ENCODE assay signal across 26 cellular contexts in the genomic region with DNA sequence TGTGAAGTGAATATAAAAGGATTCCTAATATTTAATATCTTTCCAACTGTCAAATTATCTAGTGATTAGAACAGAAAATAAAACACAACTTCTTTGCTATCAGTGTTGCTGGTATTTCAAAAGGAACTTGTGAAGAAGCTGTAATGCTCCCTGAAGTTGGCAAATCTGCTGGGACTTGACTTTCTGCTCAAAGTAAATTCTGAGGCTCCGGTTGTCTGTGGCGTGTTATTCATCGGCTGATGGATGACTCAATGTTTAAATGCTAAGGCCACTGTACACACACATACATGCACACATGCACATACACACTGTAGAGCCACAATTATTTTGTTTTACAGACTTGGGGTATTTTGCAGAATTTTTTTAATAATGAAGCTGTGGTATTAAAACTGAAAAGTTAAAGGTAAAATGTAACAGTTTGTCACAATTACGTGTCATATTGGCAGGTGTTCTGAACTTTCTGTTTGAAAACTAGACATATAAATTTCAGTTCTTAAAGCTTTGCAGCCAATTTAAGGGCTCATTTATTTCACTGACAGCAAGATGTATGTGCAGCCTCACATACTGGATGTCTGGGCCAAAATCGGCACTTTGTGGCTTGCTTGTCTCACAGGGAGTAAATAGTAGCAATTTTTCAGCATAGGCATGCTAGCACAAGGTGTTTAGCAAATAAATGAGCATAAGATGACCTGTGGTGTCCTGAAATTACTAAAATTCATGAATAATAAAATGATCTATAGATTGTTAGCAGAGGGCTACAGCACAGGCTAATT.
DNase-seq lines count a peak whose midpoint lies in the region; ATAC-seq, FAIRE-seq and TF ChIP-seq lines count a peak whose summit lies in the region.
"Had no signal": no experiment of that assay in that cellular context is flagged by ENCODE, and none has a peak within 500 bp of the region (broad histone marks: within the 10 kb centered on the region; RNA-seq: fewer than 3 reads in every experiment).

No MANE protein-coding gene starts in this region.

- H3K9ac ChIP-seq in OCI-LY1 (ENCODE audit: low read length), result no peak overlapping the region

- no peak overlapping the region for H3K4me3 Mint-ChIP-seq in T-helper 17 cell
- H3K4me3 Mint-ChIP-seq: activated B cell treated with CpG ODN at 0.5 μM for 24 hours; activated naive CD8-positive, alpha-beta T cell treated with anti-CD3 and anti-CD28 coated beads for 36 hours; endodermal cell; GM23338; nephron progenitor cell had no signal

- H3K27ac ChIP-seq in OCI-LY1 (ENCODE audit: low read depth, low read length, poor library complexity, severe bottlenecking) (no peak overlapping the region), brain microvascular endothelial cell (no peak overlapping the region), stomach (no peak overlapping the region), ascending aorta (no peak overlapping the region)
- H3K27ac ChIP-seq: C4-2B, sigmoid colon, suprapubic skin had no signal

- WGBS in stomach, 5 donors, result 46 to 63% (median 54%) methylated on average over 5 of the region's 5 CpGs

- H3K27ac Mint-ChIP-seq in T-helper 17 cell, result no peak overlapping the region
- H3K27ac Mint-ChIP-seq: activated B cell treated with CpG ODN at 0.5 μM for 24 hours; activated naive CD8-positive, alpha-beta T cell treated with anti-CD3 and anti-CD28 coated beads for 36 hours; endodermal cell; GM23338; nephron progenitor cell had no signal

- in situ Hi-C loops in brain microvascular endothelial cell (cut with HindIII; ENCODE audit: low pct_ligation_motif_present, low sequenced_read_pairs), result no loop called here

- TF ChIP-seq POLR2A in stomach (IDR thresholded peaks at IDR 0.05) (no peak), GM12892 (IDR thresholded peaks at IDR 0.05; ENCODE audit: low read depth, low read length) (no peak)

- DNase-seq in ELR (ENCODE audit: low read depth) (peak; percentile 40), brain microvascular endothelial cell (peak; percentile 2), left kidney (ENCODE audit: low read depth, low spot score) (peak; percentile 57), stomach (no peak), ascending aorta (ENCODE audit: low spot score in 2 of 2) (no peak), GM12892 (ENCODE audit: insufficient read length) (no peak), T-helper 17 cell (no peak)
- DNase-seq: activated B cell treated with CpG ODN at 0.5 μM for 24 hours; activated CD4-positive, alpha-beta T cell treated with anti-CD3 and anti-CD28 coated beads, Interleukin-2, amount 50 U/mL, for 48 hours; activated CD8-positive, alpha-beta memory T cell treated with anti-CD3 and anti-CD28 coated beads, Interleukin-2, amount 50 U/mL, for 48 hours; activated naive CD8-positive, alpha-beta T cell treated with anti-CD3 and anti-CD28 coated beads for 36 hours; Calu3; cortex of kidney; endodermal cell; head of caudate nucleus; left ventricle myocardium superior; NCI-H1694 treated with DMSO at 0.1 percent for 48 hours; NCI-H774; nephron progenitor cell; sigmoid colon; T-helper 2 cell had no signal

- peak overlapping the region; percentile 78 for H2AFZ ChIP-seq in OCI-LY1 (ENCODE audit: low read length)
- H2AFZ ChIP-seq: GM23338 had no signal

- no peaks in the 10 kb centered on the region for H3F3A ChIP-seq in OCI-LY1 (ENCODE audit: insufficient read depth, low read length)

- H4K20me1 ChIP-seq in OCI-LY1 (ENCODE audit: insufficient read depth, low read length), result no peaks in the 10 kb centered on the region

- peak overlapping the region; percentile 37 for H3K4me2 ChIP-seq in OCI-LY1 (ENCODE audit: low read length)
- H3K4me2 ChIP-seq: GM23338 had no signal

- no peak overlapping the region for H3K4me3 ChIP-seq in OCI-LY1 (ENCODE audit: low read depth, low read length, poor library complexity, severe bottlenecking)
- no peak overlapping the region for H3K4me3 ChIP-seq in brain microvascular endothelial cell (ENCODE audit: low read depth, low read length)
- H3K4me3 ChIP-seq in stomach, result no peak overlapping the region
- no peak overlapping the region for H3K4me3 ChIP-seq in ascending aorta
- H3K4me3 ChIP-seq: GM23338, sigmoid colon, suprapubic skin had no signal

- intact Hi-C loops in stomach (cut with DNase I; ENCODE audit: low total_unique reads) (no loop called here), ascending aorta (cut with DNase I) (no loop called here)

- H3K27me3 Mint-ChIP-seq in T-helper 17 cell, result no peaks in the 10 kb centered on the region
- H3K27me3 Mint-ChIP-seq: activated B cell treated with CpG ODN at 0.5 μM for 24 hours; activated naive CD8-positive, alpha-beta T cell treated with anti-CD3 and anti-CD28 coated beads for 36 hours had no signal

- H3K4me1 ChIP-seq in OCI-LY1 (ENCODE audit: insufficient read depth, low read length, severe bottlenecking) (peaks cover 8% of the 10 kb centered on the region), stomach (no peaks in the 10 kb centered on the region), ascending aorta (no peaks in the 10 kb centered on the region)
- H3K4me1 ChIP-seq: suprapubic skin had no signal

- no peak for ATAC-seq in T-helper 17 cell
- ATAC-seq: GM23338, left ventricle myocardium superior had no signal

- H3K36me3 ChIP-seq in OCI-LY1 (ENCODE audit: insufficient read depth, low read length) (no peaks in the 10 kb centered on the region), brain microvascular endothelial cell (replicated peaks) (no peaks in the 10 kb centered on the region), stomach (no peaks in the 10 kb centered on the region), ascending aorta (no peaks in the 10 kb centered on the region)
- H3K36me3 ChIP-seq: sigmoid colon, suprapubic skin had no signal

- H3K27me3 ChIP-seq in OCI-LY1 (ENCODE audit: insufficient read depth, low read length), result no peaks in the 10 kb centered on the region
- H3K27me3 ChIP-seq in brain microvascular endothelial cell (replicated peaks), result no peaks in the 10 kb centered on the region
- no peaks in the 10 kb centered on the region for H3K27me3 ChIP-seq in stomach
- H3K27me3 ChIP-seq in ascending aorta, result no peaks in the 10 kb centered on the region
- H3K27me3 ChIP-seq: sigmoid colon, suprapubic skin had no signal

- no peaks in the 10 kb centered on the region for H3K36me3 Mint-ChIP-seq in T-helper 17 cell (ENCODE audit: low read depth)
- H3K36me3 Mint-ChIP-seq: activated naive CD8-positive, alpha-beta T cell treated with anti-CD3 and anti-CD28 coated beads for 36 hours had no signal

- H3K79me2 ChIP-seq in OCI-LY1 (ENCODE audit: insufficient read depth, low read length), result no peaks in the 10 kb centered on the region

- no peaks in the 10 kb centered on the region for H3K9me2 ChIP-seq in OCI-LY1 (ENCODE audit: low read depth, low read length)

- FAIRE-seq in GM12892 (lab: Jason Lieb, UNC), result no peak
- FAIRE-seq: urothelium cell line had no signal

- H3K9me3 ChIP-seq in OCI-LY1 (ENCODE audit: low read length) (no peaks in the 10 kb centered on the region), stomach (no peaks in the 10 kb centered on the region), ascending aorta (no peaks in the 10 kb centered on the region), T-helper 17 cell (ENCODE audit: control insufficient read depth, low read length, poor library complexity, severe bottlenecking) (no peaks in the 10 kb centered on the region)
- H3K9me3 ChIP-seq: sigmoid colon, suprapubic skin had no signal

- TF ChIP-seq EP300 in stomach (IDR thresholded peaks at IDR 0.05), result no peak

- H3K4me1 Mint-ChIP-seq in T-helper 17 cell, result no peaks in the 10 kb centered on the region
- H3K4me1 Mint-ChIP-seq: activated B cell treated with CpG ODN at 0.5 μM for 24 hours; activated naive CD8-positive, alpha-beta T cell treated with anti-CD3 and anti-CD28 coated beads for 36 hours; endodermal cell; GM23338; nephron progenitor cell had no signal

- no peak for TF ChIP-seq CTCF in OCI-LY1 (IDR thresholded peaks at IDR 0.05; ENCODE audit: low read length)
- no peak for TF ChIP-seq CTCF in brain microvascular endothelial cell (IDR thresholded peaks at IDR 0.05; ENCODE audit: low read depth, low read length, missing control alignments)
- no peak for TF ChIP-seq CTCF in stomach (IDR thresholded peaks at IDR 0.05)
- TF ChIP-seq CTCF in ascending aorta (IDR thresholded peaks at IDR 0.05), result no peak

Comparison
In these comparisons a context has a peak if more than half of its experiments do, and no peak if none do; other contexts are left out.
1. DNase-seq: peak in ELR (single experiment), brain microvascular endothelial cell (single experiment) and left kidney (single experiment); none in stomach (single experiment), ascending aorta (0 of 2), GM12892 (single experiment) and T-helper 17 cell (0 of 3).